ENCODE assay signal across 16 cellular contexts in genomic region chr14:90523544-90523943, GRCh38.
A peak's percentile ranks its signal among the peaks of the same experiment; 100 is the strongest.
DNase-seq lines count a peak whose midpoint lies in the region; ATAC-seq, FAIRE-seq and TF ChIP-seq lines count a peak whose summit lies in the region.
"Had no signal": no experiment of that assay in that cellular context is flagged by ENCODE, and none has a peak within 500 bp of the region (broad histone marks: within the 10 kb centered on the region; RNA-seq: fewer than 3 reads in every experiment).

No MANE protein-coding gene starts in this region.

- POLR2A ChIA-PET in OCI-LY7 (lab: Charles Lee): no interaction called here

- TF ChIP-seq POLR2A in testis (IDR thresholded peaks at IDR 0.05): no peak

- TF ChIP-seq CTCF in left ventricle myocardium inferior (IDR thresholded peaks at IDR 0.05; ENCODE audit: borderline replicate concordance) (no peak), brain microvascular endothelial cell (IDR thresholded peaks at IDR 0.05; ENCODE audit: low read depth, low read length, missing control alignments) (no peak), kidney (IDR thresholded peaks at IDR 0.05; ENCODE audit: borderline replicate concordance, extremely low read depth, insufficient read depth) (no peak), OCI-LY7 (conservative IDR thresholded peaks at IDR 0.05; ENCODE audit: low read length) (no peak), testis (IDR thresholded peaks at IDR 0.05) (no peak)

- H3K4me2 ChIP-seq in OCI-LY7 (ENCODE audit: low read length): no peak overlapping the region

- H2AFZ ChIP-seq in OCI-LY7 (ENCODE audit: low read length): no peak overlapping the region

- BruUV-seq in OCI-LY7 (replicated peaks; lab: Mats Ljungman, UMichigan): no TSS peak

- H3K27ac Mint-ChIP-seq in activated naive CD4-positive, alpha-beta T cell treated with anti-CD3 and anti-CD28 coated beads, Interleukin-2, amount 50 U/mL, for 72 hours: no peak overlapping the region
- H3K27ac Mint-ChIP-seq: activated naive CD8-positive, alpha-beta T cell treated with anti-CD3 and anti-CD28 coated beads, Interleukin-2, amount 10 ng/mL, durations not matched to agents 7 days and 5 days; type B pancreatic cell had no signal

- H3K9me2 ChIP-seq in OCI-LY7 (ENCODE audit: insufficient read depth, low read length): no peaks in the 10 kb centered on the region

- H3K36me3 Mint-ChIP-seq in activated naive CD4-positive, alpha-beta T cell treated with anti-CD3 and anti-CD28 coated beads, Interleukin-2, amount 50 U/mL, for 72 hours: peaks cover 4 to 17% of the 10 kb centered on the region in 2 donors
- H3K36me3 Mint-ChIP-seq: activated naive CD8-positive, alpha-beta T cell treated with anti-CD3 and anti-CD28 coated beads, Interleukin-2, amount 10 ng/mL, durations not matched to agents 7 days and 5 days had no signal

- H3K27ac ChIP-seq in left ventricle myocardium inferior (replicated peaks): peak overlapping the region; percentile 56
- no peak overlapping the region for H3K27ac ChIP-seq in brain microvascular endothelial cell
- no peak overlapping the region for H3K27ac ChIP-seq in kidney (ENCODE audit: low read depth in 2 of 2, low read length in 2 of 2)
- H3K27ac ChIP-seq in OCI-LY7 (ENCODE audit: low read depth, low read length, poor library complexity, severe bottlenecking): no peak overlapping the region
- peak overlapping the region in 1 of 2 donors; percentile 31 for H3K27ac ChIP-seq in testis
- H3K27ac ChIP-seq: left lung, WERI-Rb-1 had no signal

- ATAC-seq in left ventricle myocardium superior: no peak
- ATAC-seq in activated naive CD4-positive, alpha-beta T cell treated with anti-CD3 and anti-CD28 coated beads, Interleukin-2, amount 50 U/mL, for 72 hours: no peak

- no peaks in the 10 kb centered on the region for H4K20me1 ChIP-seq in OCI-LY7 (ENCODE audit: insufficient read depth, low read length)

- H3K9ac ChIP-seq in kidney (ENCODE audit: low read length in 2 of 2): no peak overlapping the region

- DNase-seq in left ventricle myocardium inferior (no peak), left ventricle myocardium superior (no peak), brain microvascular endothelial cell (peak; percentile 14), kidney (peak; percentile 39), urothelium cell line (ENCODE audit: low spot score) (peak; percentile 54), OCI-LY7 (ENCODE audit: low spot score) (no peak), testis (no peak)
- DNase-seq in activated naive CD4-positive, alpha-beta T cell treated with anti-CD3 and anti-CD28 coated beads, Interleukin-2, amount 50 U/mL, for 72 hours (ENCODE audit: low spot score in 2 of 2): no peak
- DNase-seq: activated CD8-positive, alpha-beta memory T cell treated with anti-CD3 and anti-CD28 coated beads, Interleukin-2, amount 50 U/mL, for 4 hours; effector CD4-positive, alpha-beta T cell; WERI-Rb-1 had no signal

- H3K27me3 ChIP-seq in left ventricle myocardium inferior (ENCODE audit: low read depth) (no peaks in the 10 kb centered on the region), brain microvascular endothelial cell (replicated peaks) (no peaks in the 10 kb centered on the region), testis (no peaks in the 10 kb centered on the region)
- H3K27me3 ChIP-seq: left lung had no signal

- H3K4me3 ChIP-seq in left ventricle myocardium inferior (no peak overlapping the region), brain microvascular endothelial cell (ENCODE audit: low read depth, low read length) (no peak overlapping the region), kidney (ENCODE audit: low read length in 2 of 2) (no peak overlapping the region), OCI-LY7 (ENCODE audit: low read depth, low read length, poor library complexity, severe bottlenecking) (no peak overlapping the region), testis (no peak overlapping the region)
- H3K4me3 ChIP-seq: left lung had no signal

- in situ Hi-C loops in brain microvascular endothelial cell (cut with HindIII; ENCODE audit: low pct_ligation_motif_present, low sequenced_read_pairs): no loop called here

- 77 to 87% methylated on average over 8 of the region's 8 CpGs for WGBS in testis, 2 donors

- FAIRE-seq in kidney (lab: Jason Lieb, UNC) (no peak), urothelium cell line (lab: Jason Lieb, UNC) (no peak)
- FAIRE-seq: A204.1, D721Med had no signal

- no peaks in the 10 kb centered on the region for H3K79me2 ChIP-seq in OCI-LY7 (ENCODE audit: insufficient read depth, low read depth, low read length)

- peaks cover 8 to 12% of the 10 kb centered on the region in 2 donors for H3K9me3 Mint-ChIP-seq in activated naive CD4-positive, alpha-beta T cell treated with anti-CD3 and anti-CD28 coated beads, Interleukin-2, amount 50 U/mL, for 72 hours
- H3K9me3 Mint-ChIP-seq: type B pancreatic cell had no signal

- intact Hi-C loops in left ventricle myocardium inferior (cut with micrococcal nuclease): no loop called here
- intact Hi-C loops in left ventricle myocardium superior (cut with micrococcal nuclease): no loop called here
- intact Hi-C loops in kidney (cut with DNase I): no loop called here
- intact Hi-C loops in OCI-LY7 (cut with micrococcal nuclease; ENCODE audit: unreplicated experiment): no loop called here
- intact Hi-C loops in testis (cut with DNase I; ENCODE audit: low total_unique reads): no loop called here

- H3K4me1 ChIP-seq in left ventricle myocardium inferior (peaks cover 63% of the 10 kb centered on the region), kidney (ENCODE audit: control insufficient read depth in 1 of 2, insufficient read depth in 1 of 2, low read depth in 1 of 2, low read length in 2 of 2) (peaks cover 10 to 13% of the 10 kb centered on the region in 2 donors), OCI-LY7 (ENCODE audit: insufficient read depth, low read length, poor library complexity, severe bottlenecking) (no peaks in the 10 kb centered on the region), testis (peaks cover 35% of the 10 kb centered on the region)

- CTCF ChIA-PET in OCI-LY7 (lab: Charles Lee; ENCODE audit: unreplicated experiment): no interaction called here

- H3K9me3 ChIP-seq in left ventricle myocardium inferior (replicated peaks) (peaks cover 6% of the 10 kb centered on the region), kidney (ENCODE audit: control insufficient read depth in 1 of 2, low read length in 2 of 2) (no peaks in the 10 kb centered on the region), OCI-LY7 (ENCODE audit: low read length) (no peaks in the 10 kb centered on the region), testis (no peaks in the 10 kb centered on the region)

- no peaks in the 10 kb centered on the region for H3K36me3 ChIP-seq in left ventricle myocardium inferior
- no peaks in the 10 kb centered on the region for H3K36me3 ChIP-seq in brain microvascular endothelial cell (replicated peaks)
- no peaks in the 10 kb centered on the region for H3K36me3 ChIP-seq in kidney (ENCODE audit: control insufficient read depth in 1 of 2, insufficient read depth in 2 of 2, low read length in 2 of 2)
- H3K36me3 ChIP-seq in OCI-LY7 (ENCODE audit: insufficient read depth, low read length): no peaks in the 10 kb centered on the region
- no peaks in the 10 kb centered on the region for H3K36me3 ChIP-seq in testis (ENCODE audit: low read depth, missing control alignments)
- H3K36me3 ChIP-seq: left lung, WERI-Rb-1 had no signal

Comparison
In these comparisons a context has a peak if more than half of its experiments do, and no peak if none do; other contexts are left out.
1. DNase-seq: peak in brain microvascular endothelial cell (single experiment), kidney (single experiment) and urothelium cell line (single experiment); none in left ventricle myocardium inferior (single experiment), left ventricle myocardium superior (single experiment), OCI-LY7 (single experiment), testis (single experiment) and activated naive CD4-positive, alpha-beta T cell treated with anti-CD3 and anti-CD28 coated beads, Interleukin-2, amount 50 U/mL, for 72 hours (0 of 2).